Comparison of ENCODE assay signal across 2 cellular contexts in genomic region chr1:161710562-161710961, GRCh38.
TF ChIP-seq lines count a peak whose summit lies in the region.

No MANE protein-coding gene starts in this region.

TF ChIP-seq in A549, 52 proteins besides CTCF, POLR2A, EP300 and RAD21:
- no peak for TF ChIP-seq MYC (IDR thresholded peaks at IDR 0.05; ENCODE audit: borderline replicate concordance, low read length)
- no peak for TF ChIP-seq CBX2 (IDR thresholded peaks at IDR 0.05; ENCODE audit: borderline replicate concordance, low read depth)
- TF ChIP-seq FOSB (CRISPR knock-in tag; IDR thresholded peaks at IDR 0.05) = no peak
- no peak for TF ChIP-seq JUNB (IDR thresholded peaks at IDR 0.05)
- no peak for TF ChIP-seq KDM5A (IDR thresholded peaks at IDR 0.05)
- TF ChIP-seq SREBF2 (IDR thresholded peaks at IDR 0.05) = no peak
- TF ChIP-seq CEBPB (IDR thresholded peaks at IDR 0.05) = no peak
- TF ChIP-seq EHF (CRISPR knock-in tag; IDR thresholded peaks at IDR 0.05) = no peak
- no peak for TF ChIP-seq HDAC2 (IDR thresholded peaks at IDR 0.05)
- TF ChIP-seq KDM1A (IDR thresholded peaks at IDR 0.05; ENCODE audit: low read depth) = no peak
- no peak for TF ChIP-seq RARB (CRISPR knock-in tag; IDR thresholded peaks at IDR 0.05)
- no peak for TF ChIP-seq PHF8 (IDR thresholded peaks at IDR 0.05; ENCODE audit: borderline replicate concordance, low read depth)
- no peak for TF ChIP-seq HMGXB4 (CRISPR knock-in tag; IDR thresholded peaks at IDR 0.05; ENCODE audit: borderline replicate concordance)
- no peak for TF ChIP-seq HOXB13 (CRISPR knock-in tag; IDR thresholded peaks at IDR 0.05; ENCODE audit: low read depth)
- TF ChIP-seq REST (IDR thresholded peaks at IDR 0.05) = no peak
- TF ChIP-seq USF2 (IDR thresholded peaks at IDR 0.05) = no peak

TF ChIP-seq in K562, 482 proteins besides CTCF, POLR2A, EP300 and RAD21:
- TF ChIP-seq ZNF24 (IDR thresholded peaks at IDR 0.05) (no peak), ATF3 (IDR thresholded peaks at IDR 0.05) (peak; percentile 88), ATF3 (CRISPR knock-in tag; conservative IDR thresholded peaks at IDR 0.05) (no peak), JUND (IDR thresholded peaks at IDR 0.05; ENCODE audit: borderline replicate concordance, low read depth, low read length) (peak; percentile 25; the same call in 1 of the 2 replicates), JUND (tag; IDR thresholded peaks at IDR 0.05; ENCODE audit: borderline replicate concordance, low read depth, low read length) (no peak), FOXA1 (IDR thresholded peaks at IDR 0.05; ENCODE audit: borderline replicate concordance) (no peak), KAT2B (IDR thresholded peaks at IDR 0.05; ENCODE audit: low read depth, low read length) (no peak), IRF9 (tag; IDR thresholded peaks at IDR 0.05) (0 out of 2 replicates have a peak, but pooled peaks have one; percentile 25), KLF6 (CRISPR knock-in tag; IDR thresholded peaks at IDR 0.05; ENCODE audit: borderline replicate concordance) (peak; percentile 62; the same call in 1 of the 2 replicates), ZC3H11A (IDR thresholded peaks at IDR 0.05; ENCODE audit: low read depth, low read length) (no peak), MAZ (CRISPR knock-in tag; conservative IDR thresholded peaks at IDR 0.05 in 1 of 2, IDR thresholded peaks at IDR 0.05 in 1 of 2) (no peak), ATF7 (IDR thresholded peaks at IDR 0.05) (0 out of 2 replicates have a peak, but pooled peaks have one; percentile 36), ELF2 (CRISPR knock-in tag; IDR thresholded peaks at IDR 0.05) (no peak), SMAD4 (CRISPR knock-in tag; conservative IDR thresholded peaks at IDR 0.05) (peak; percentile 72), NFRKB (IDR thresholded peaks at IDR 0.05; ENCODE audit: low read depth) (0 out of 2 replicates have a peak, but pooled peaks have one; percentile 44), FOXM1 (IDR thresholded peaks at IDR 0.05; ENCODE audit: low read depth) (no peak), FOXM1 (CRISPR knock-in tag; IDR thresholded peaks at IDR 0.05; ENCODE audit: low read depth) (no peak), CTBP1 (IDR thresholded peaks at IDR 0.05; ENCODE audit: borderline replicate concordance) (peak; percentile 26; the same call in 1 of the 2 replicates), MECOM (CRISPR knock-in tag; IDR thresholded peaks at IDR 0.05) (peak; percentile 68; the same call in 1 of the 2 replicates), RBBP5 (IDR thresholded peaks at IDR 0.05; ENCODE audit: borderline replicate concordance, insufficient read depth, low read length, poor library complexity, severe bottlenecking) (no peak), DLX4 (CRISPR knock-in tag; IDR thresholded peaks at IDR 0.05) (no peak), ZSCAN32 (CRISPR knock-in tag; IDR thresholded peaks at IDR 0.05) (peak; percentile 57; the same call in 1 of the 2 replicates), SIN3B (IDR thresholded peaks at IDR 0.05; ENCODE audit: low read depth) (no peak), E2F5 (CRISPR knock-in tag; IDR thresholded peaks at IDR 0.05) (no peak), CEBPG (CRISPR knock-in tag; IDR thresholded peaks at IDR 0.05) (peak; percentile 78), CEBPG (tag; conservative IDR thresholded peaks at IDR 0.05 in 1 of 2, IDR thresholded peaks at IDR 0.05 in 1 of 2) (peak; percentile 68 to 91), CXXC5 (CRISPR knock-in tag; IDR thresholded peaks at IDR 0.05) (peak; percentile 63), XRCC4 (IDR thresholded peaks at IDR 0.05; ENCODE audit: extremely low read depth, insufficient read depth, insufficient read length) (no peak), PKNOX1 (IDR thresholded peaks at IDR 0.05) (no peak), ZBTB43 (CRISPR knock-in tag; IDR thresholded peaks at IDR 0.05) (no peak), NR2C1 (IDR thresholded peaks at IDR 0.05) (no peak), NR2C1 (tag; IDR thresholded peaks at IDR 0.05) (peak; percentile 50), ZNF584 (CRISPR knock-in tag; IDR thresholded peaks at IDR 0.05; ENCODE audit: low read depth) (peak; percentile 73; the same call in 1 of the 2 replicates), L3MBTL2 (IDR thresholded peaks at IDR 0.05) (0 out of 2 replicates have a peak, but pooled peaks have one; percentile 9), TRIM24 (IDR thresholded peaks at IDR 0.05) (peak; percentile 63 to 66; a peak in 2 of 4 replicates), DMBX1 (CRISPR knock-in tag; IDR thresholded peaks at IDR 0.05; ENCODE audit: borderline replicate concordance) (peak; percentile 67; the same call in 1 of the 2 replicates), NR2C2 (CRISPR knock-in tag; IDR thresholded peaks at IDR 0.05) (no peak), NR2C2 (tag; IDR thresholded peaks at IDR 0.05) (peak; percentile 58; the same call in 1 of the 2 replicates), ELK3 (CRISPR knock-in tag; IDR thresholded peaks at IDR 0.05) (no peak), HIVEP1 (CRISPR knock-in tag; IDR thresholded peaks at IDR 0.05) (peak; percentile 69; the same call in 1 of the 2 replicates), ATF4 (CRISPR knock-in tag; IDR thresholded peaks at IDR 0.05) (peak; percentile 78)
